ENCODE assay signal across 1 cellular context in the genomic region with DNA sequence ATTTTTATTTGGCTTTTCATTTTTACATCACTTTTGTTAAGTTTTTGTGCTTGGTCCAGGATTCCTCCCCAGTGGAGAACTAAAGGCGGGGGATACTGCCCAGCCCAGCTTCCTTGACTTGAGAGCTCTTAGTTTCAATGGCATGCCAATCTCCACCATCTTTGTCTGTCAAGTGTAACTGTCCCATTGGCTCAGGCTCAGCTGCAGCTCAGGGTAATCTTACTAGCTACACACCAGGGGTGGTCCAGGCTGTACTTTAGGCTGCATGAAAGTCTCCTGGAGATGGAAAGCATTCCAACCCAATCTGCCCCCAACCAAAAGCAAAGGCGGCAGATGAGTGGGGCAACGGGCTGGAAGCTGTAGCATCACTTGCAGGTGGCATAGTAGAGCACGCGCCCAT.
TF ChIP-seq lines count a peak whose summit lies in the region.

No MANE protein-coding gene starts in this region.

TF ChIP-seq in HCT116, 20 proteins besides CTCF, POLR2A, EP300 and RAD21:
- TF ChIP-seq SP1 (IDR thresholded peaks at IDR 0.05; ENCODE audit: low read depth) (no peak), JUND (IDR thresholded peaks at IDR 0.05) (no peak), EGR1 (IDR thresholded peaks at IDR 0.05; ENCODE audit: low read depth) (no peak)
- TF ChIP-seq, protein P1, sequence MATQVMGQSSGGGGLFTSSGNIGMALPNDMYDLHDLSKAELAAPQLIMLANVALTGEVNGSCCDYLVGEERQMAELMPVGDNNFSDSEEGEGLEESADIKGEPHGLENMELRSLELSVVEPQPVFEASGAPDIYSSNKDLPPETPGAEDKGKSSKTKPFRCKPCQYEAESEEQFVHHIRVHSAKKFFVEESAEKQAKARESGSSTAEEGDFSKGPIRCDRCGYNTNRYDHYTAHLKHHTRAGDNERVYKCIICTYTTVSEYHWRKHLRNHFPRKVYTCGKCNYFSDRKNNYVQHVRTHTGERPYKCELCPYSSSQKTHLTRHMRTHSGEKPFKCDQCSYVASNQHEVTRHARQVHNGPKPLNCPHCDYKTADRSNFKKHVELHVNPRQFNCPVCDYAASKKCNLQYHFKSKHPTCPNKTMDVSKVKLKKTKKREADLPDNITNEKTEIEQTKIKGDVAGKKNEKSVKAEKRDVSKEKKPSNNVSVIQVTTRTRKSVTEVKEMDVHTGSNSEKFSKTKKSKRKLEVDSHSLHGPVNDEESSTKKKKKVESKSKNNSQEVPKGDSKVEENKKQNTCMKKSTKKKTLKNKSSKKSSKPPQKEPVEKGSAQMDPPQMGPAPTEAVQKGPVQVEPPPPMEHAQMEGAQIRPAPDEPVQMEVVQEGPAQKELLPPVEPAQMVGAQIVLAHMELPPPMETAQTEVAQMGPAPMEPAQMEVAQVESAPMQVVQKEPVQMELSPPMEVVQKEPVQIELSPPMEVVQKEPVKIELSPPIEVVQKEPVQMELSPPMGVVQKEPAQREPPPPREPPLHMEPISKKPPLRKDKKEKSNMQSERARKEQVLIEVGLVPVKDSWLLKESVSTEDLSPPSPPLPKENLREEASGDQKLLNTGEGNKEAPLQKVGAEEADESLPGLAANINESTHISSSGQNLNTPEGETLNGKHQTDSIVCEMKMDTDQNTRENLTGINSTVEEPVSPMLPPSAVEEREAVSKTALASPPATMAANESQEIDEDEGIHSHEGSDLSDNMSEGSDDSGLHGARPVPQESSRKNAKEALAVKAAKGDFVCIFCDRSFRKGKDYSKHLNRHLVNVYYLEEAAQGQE (IDR thresholded peaks at IDR 0.05; ENCODE audit: low read depth) = no peak
